Comparison of ENCODE assay signal across 15 cellular contexts in genomic region chr2:85376291-85377065, GRCh38. TPM values are rescaled to one million over a fixed set of nuclear protein-coding genes. Genes with fewer than 3 reads are reported as not detected.
"Had no signal": no experiment of that assay in that cellular context is flagged by ENCODE, and none has a peak within 500 bp of the region (broad histone marks: within the 10 kb centered on the region; RNA-seq: fewer than 3 reads in every experiment).

No MANE protein-coding gene starts in this region.

- H3K27me3 ChIP-seq: transverse colon had no signal

- H3K4me3 ChIP-seq: lower lobe of right lung, transverse colon had no signal

- H3K4me1 Mint-ChIP-seq: naive B cell had no signal

- ATAC-seq: activated naive CD4-positive, alpha-beta T cell treated with anti-CD3 and anti-CD28 coated beads, Interleukin-2, amount 50 U/mL, for 72 hours; lower lobe of right lung; right cardiac atrium had no signal

- H3K27ac Mint-ChIP-seq: activated T-cell treated with anti-CD3 and anti-CD28 coated beads, Interleukin-2, amount 50 U/mL, for 24 hours; progenitor cell of endocrine pancreas; T-helper 2 cell treated with Interferon-gamma antibody and Interleukin-4, amounts not matched to agents 5 μg/mL and 100 μg/mL, for 36 hours had no signal

- DNase-seq: activated effector memory CD4-positive, alpha-beta T cell treated with anti-CD3 and anti-CD28 coated beads, Interleukin-2, amount 50 U/mL, for 16 hours; activated T-cell treated with anti-CD3 and anti-CD28 coated beads, Interleukin-2, amount 50 U/mL, for 24 hours; anterior cingulate cortex; hippocampal formation; kidney glomerular epithelial cell; lower lobe of right lung; naive B cell; right cardiac atrium; small intestine; SW 1271; transverse colon had no signal

- H3K4me3 Mint-ChIP-seq: activated T-cell treated with anti-CD3 and anti-CD28 coated beads, Interleukin-2, amount 50 U/mL, for 24 hours; naive B cell; T-helper 2 cell treated with Interferon-gamma antibody and Interleukin-4, amounts not matched to agents 5 μg/mL and 100 μg/mL, for 36 hours had no signal

- H3K9me3 Mint-ChIP-seq: activated naive CD4-positive, alpha-beta T cell treated with anti-CD3 and anti-CD28 coated beads, Interleukin-2, amount 50 U/mL, for 72 hours had no signal

- H3K27me3 Mint-ChIP-seq: activated T-cell treated with anti-CD3 and anti-CD28 coated beads, Interleukin-2, amount 50 U/mL, for 24 hours; naive B cell; progenitor cell of endocrine pancreas had no signal

- H3K4me1 ChIP-seq: lower lobe of right lung, transverse colon had no signal

- H3K27ac ChIP-seq: lower lobe of right lung, transverse colon had no signal

- H3K9me3 ChIP-seq: lower lobe of right lung, transverse colon had no signal

RNA-seq across cellular contexts. Expression of gene SH2D6, which starts 42.0 kb away (rescaled TPM):
- total RNA-seq: bronchial epithelial cell had no signal
